Comparison of ENCODE assay signal across 20 cellular contexts in the genomic region with DNA sequence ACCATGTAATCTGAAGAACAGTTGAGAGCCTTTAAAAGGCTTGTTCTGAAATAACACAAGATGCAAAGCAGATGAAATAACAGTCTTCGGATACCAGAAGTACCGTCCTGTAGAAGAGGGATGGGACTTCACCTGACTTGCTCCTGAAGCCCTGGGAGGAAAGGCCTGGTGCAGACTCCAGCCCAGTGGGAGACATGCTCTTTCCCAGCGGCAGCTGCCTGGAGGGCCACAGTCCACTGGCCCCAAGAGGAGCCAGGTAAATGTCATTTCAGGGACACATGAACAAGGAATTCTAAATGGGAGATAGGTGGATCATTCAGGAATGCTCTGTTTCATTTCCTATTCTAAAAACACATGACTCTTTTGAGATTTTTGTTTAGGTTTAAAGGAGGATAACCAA. TPM values are rescaled to one million over a fixed set of nuclear protein-coding genes. Genes with fewer than 3 reads are reported as not detected.
DNase-seq lines count a peak whose midpoint lies in the region; ATAC-seq, FAIRE-seq and TF ChIP-seq lines count a peak whose summit lies in the region.
"Had no signal": no experiment of that assay in that cellular context is flagged by ENCODE, and none has a peak within 500 bp of the region (broad histone marks: within the 10 kb centered on the region; RNA-seq: fewer than 3 reads in every experiment).

No MANE protein-coding gene starts in this region.

- H3K36me3 ChIP-seq in breast epithelium: no peaks in the 10 kb centered on the region
- no peaks in the 10 kb centered on the region for H3K36me3 ChIP-seq in mammary epithelial cell (ENCODE audit: insufficient read depth, low read length)
- no peaks in the 10 kb centered on the region for H3K36me3 ChIP-seq in HepG2 (replicated peaks in 1 of 2; ENCODE audit: control insufficient read depth in 1 of 2, insufficient read depth in 2 of 2, low read length in 2 of 2)
- H3K36me3 ChIP-seq in gastrocnemius medialis: no peaks in the 10 kb centered on the region
- no peaks in the 10 kb centered on the region for H3K36me3 ChIP-seq in vagina
- H3K36me3 ChIP-seq: BLaER1 treated with 17β-estradiol and CSF1 and Interleukin-3, amounts not matched to agents 10 nM and 100 nM; heart left ventricle had no signal

- no peaks in the 10 kb centered on the region for H3K79me2 ChIP-seq in mammary epithelial cell (ENCODE audit: insufficient read depth, low read length)
- H3K79me2 ChIP-seq in HepG2 (ENCODE audit: insufficient read depth, low read length): no peaks in the 10 kb centered on the region

- ATAC-seq in HepG2 (no peak), gastrocnemius medialis (peak; percentile 10 to 52)
- ATAC-seq: activated naive CD8-positive, alpha-beta T cell treated with anti-CD3 and anti-CD28 coated beads, Interleukin-2, amount 50 U/mL, for 24 hours had no signal

- no peak overlapping the region for H3K4me3 Mint-ChIP-seq in Calu3 (ENCODE audit: low read depth, unreplicated experiment)
- H3K4me3 Mint-ChIP-seq in activated T-cell treated with anti-CD3 and anti-CD28 coated beads, Interleukin-2, amount 50 U/mL, for 24 hours: no peak overlapping the region
- H3K4me3 Mint-ChIP-seq: activated naive CD8-positive, alpha-beta T cell treated with anti-CD3 and anti-CD28 coated beads, Interleukin-2, amount 50 U/mL, for 24 hours; immature natural killer cell; type B pancreatic cell had no signal

- CTCF ChIA-PET in mammary epithelial cell (lab: Charles Lee; ENCODE audit: low non-redundant PET): no interaction called here
- CTCF ChIA-PET in HepG2 (lab: Yijun Ruan, JAX; ENCODE audit: low intra/inter-chr PET ratio, low total read pairs): no interaction called here
- CTCF ChIA-PET in Calu3 (lab: Charles Lee): no interaction called here

- H3K36me3 Mint-ChIP-seq in Calu3 (ENCODE audit: insufficient read depth, unreplicated experiment): no peaks in the 10 kb centered on the region
- H3K36me3 Mint-ChIP-seq in activated T-cell treated with anti-CD3 and anti-CD28 coated beads, Interleukin-2, amount 50 U/mL, for 24 hours (ENCODE audit: low read depth): no peaks in the 10 kb centered on the region
- H3K36me3 Mint-ChIP-seq: type B pancreatic cell had no signal

- H4K20me1 ChIP-seq in mammary epithelial cell (ENCODE audit: insufficient read depth, low read length) (no peaks in the 10 kb centered on the region), HepG2 (ENCODE audit: insufficient read depth, low read length) (no peaks in the 10 kb centered on the region)
- H4K20me1 ChIP-seq: BLaER1 treated with 17β-estradiol and CSF1 and Interleukin-3, amounts not matched to agents 10 nM and 100 nM had no signal

- dilution Hi-C loops in mammary epithelial cell (cut with HindIII; ENCODE audit: low sequenced_read_pairs): no loop called here

- BruUV-seq in mammary epithelial cell (replicated peaks; lab: Mats Ljungman, UMichigan): no TSS peak
- no TSS peak for BruUV-seq in HepG2 (replicated peaks; lab: Mats Ljungman, UMichigan)
- no TSS peak for BruUV-seq in Calu3 (replicated peaks; lab: Mats Ljungman, UMichigan)

- H3K4me3 ChIP-seq in breast epithelium (no peak overlapping the region), mammary epithelial cell (replicated peaks in 1 of 3; ENCODE audit: insufficient read depth in 1 of 3, low read depth in 2 of 3, low read length in 3 of 3) (no peak overlapping the region), HepG2 (replicated peaks in 1 of 3; ENCODE audit: insufficient read depth in 1 of 3, low read depth in 2 of 3, low read length in 3 of 3) (peak overlapping the region in 1 of 3 experiments; percentile 36; a peak in 2 of 6 replicates), gastrocnemius medialis (no peak overlapping the region), vagina (no peak overlapping the region)
- H3K4me3 ChIP-seq: BLaER1 treated with 17β-estradiol and CSF1 and Interleukin-3, amounts not matched to agents 10 nM and 100 nM; heart left ventricle; lung had no signal

- no peaks in the 10 kb centered on the region for H3K9me3 ChIP-seq in breast epithelium
- no peaks in the 10 kb centered on the region for H3K9me3 ChIP-seq in mammary epithelial cell (replicated peaks; ENCODE audit: insufficient read depth, low read length)
- no peaks in the 10 kb centered on the region for H3K9me3 ChIP-seq in HepG2 (ENCODE audit: low read length)
- no peaks in the 10 kb centered on the region for H3K9me3 ChIP-seq in gastrocnemius medialis
- no peaks in the 10 kb centered on the region for H3K9me3 ChIP-seq in vagina
- H3K9me3 ChIP-seq: heart left ventricle had no signal

- no peak for TF ChIP-seq POLR2A in breast epithelium (IDR thresholded peaks at IDR 0.05)
- TF ChIP-seq POLR2A in HepG2 (IDR thresholded peaks at IDR 0.05; ENCODE audit: insufficient read depth in 1 of 2, low read depth in 2 of 2, low read length in 2 of 2): no peak
- no peak for TF ChIP-seq POLR2A in gastrocnemius medialis (IDR thresholded peaks at IDR 0.05)
- no peak for TF ChIP-seq POLR2A in vagina (IDR thresholded peaks at IDR 0.05)

- H3K4me1 Mint-ChIP-seq in Calu3 (ENCODE audit: low read depth, unreplicated experiment): no peaks in the 10 kb centered on the region
- H3K4me1 Mint-ChIP-seq in activated T-cell treated with anti-CD3 and anti-CD28 coated beads, Interleukin-2, amount 50 U/mL, for 24 hours (ENCODE audit: low read depth): no peaks in the 10 kb centered on the region
- H3K4me1 Mint-ChIP-seq: activated naive CD8-positive, alpha-beta T cell treated with anti-CD3 and anti-CD28 coated beads, Interleukin-2, amount 50 U/mL, for 24 hours; immature natural killer cell had no signal

- in situ Hi-C loops in mammary epithelial cell (cut with MboI; ENCODE audit: low sequenced_read_pairs in 2 of 2) (loop anchor here in 1 of 2 donors (25.0 kb wide), 2 partner anchors 260 to 1060 kb away; a partner anchor contains a TSS), HepG2 (cut with HindIII; ENCODE audit: extremely low pct_ligation_motif_present, low pct_unique_long_range_greater_than_20kb) (loop anchor here (25.0 kb wide), 1 partner anchor 260 kb away; no protein-coding TSS in a partner anchor), gastrocnemius medialis (cut with MboI; ENCODE audit: low sequenced_read_pairs in 4 of 4) (no loop called here)

- no peaks in the 10 kb centered on the region for H3K27me3 Mint-ChIP-seq in Calu3 (ENCODE audit: unreplicated experiment)
- H3K27me3 Mint-ChIP-seq in activated T-cell treated with anti-CD3 and anti-CD28 coated beads, Interleukin-2, amount 50 U/mL, for 24 hours: no peaks in the 10 kb centered on the region
- H3K27me3 Mint-ChIP-seq: activated naive CD8-positive, alpha-beta T cell treated with anti-CD3 and anti-CD28 coated beads, Interleukin-2, amount 50 U/mL, for 24 hours; type B pancreatic cell had no signal

- H3K4me1 ChIP-seq in breast epithelium (no peaks in the 10 kb centered on the region), mammary epithelial cell (ENCODE audit: insufficient read depth, low read length) (no peaks in the 10 kb centered on the region), HepG2 (ENCODE audit: insufficient read depth, low read length) (peaks cover 49% of the 10 kb centered on the region), gastrocnemius medialis (peaks cover 4 to 13% of the 10 kb centered on the region in 2 donors), vagina (no peaks in the 10 kb centered on the region)

- H2AFZ ChIP-seq in mammary epithelial cell (ENCODE audit: low read depth, low read length) (no peak overlapping the region), HepG2 (ENCODE audit: low read length) (peak overlapping the region; percentile 69)

- TF ChIP-seq CTCF in breast epithelium (IDR thresholded peaks at IDR 0.05): no peak
- TF ChIP-seq CTCF in mammary epithelial cell (conservative IDR thresholded peaks at IDR 0.05 in 1 of 2, IDR thresholded peaks at IDR 0.05 in 1 of 2; ENCODE audit: extremely low read depth in 1 of 2, insufficient read depth in 1 of 2, low read depth in 1 of 2, low read length in 2 of 2): no peak
- TF ChIP-seq CTCF in HepG2 (CRISPR knock-in tag; IDR thresholded peaks at IDR 0.05): no peak
- TF ChIP-seq CTCF in gastrocnemius medialis (IDR thresholded peaks at IDR 0.05 in 4 of 5, conservative IDR thresholded peaks at IDR 0.05 in 1 of 5): no peak
- no peak for TF ChIP-seq CTCF in vagina (IDR thresholded peaks at IDR 0.05)
- TF ChIP-seq CTCF in Calu3 (IDR thresholded peaks at IDR 0.05; ENCODE audit: unreplicated experiment): no peak

- H3K9ac ChIP-seq in mammary epithelial cell (ENCODE audit: insufficient read depth, low read length) (no peak overlapping the region), HepG2 (ENCODE audit: insufficient read depth, low read depth, low read length) (no peak overlapping the region)
- H3K9ac ChIP-seq: BLaER1 treated with 17β-estradiol and CSF1 and Interleukin-3, amounts not matched to agents 10 nM and 100 nM had no signal

- intact Hi-C loops in breast epithelium (cut with DNase I; ENCODE audit: low total_unique reads) (no loop called here), mammary epithelial cell (cut with micrococcal nuclease) (no loop called here), HepG2 (cut with micrococcal nuclease; ENCODE audit: unreplicated experiment) (no loop called here), gastrocnemius medialis (cut with DNase I; ENCODE audit: low total_unique reads) (no loop called here), vagina (cut with DNase I) (no loop called here), Calu3 (cut with micrococcal nuclease; ENCODE audit: unreplicated experiment) (no loop called here)

- H3K4me2 ChIP-seq in mammary epithelial cell (ENCODE audit: insufficient read depth, low read depth, low read length) (no peak overlapping the region), HepG2 (ENCODE audit: low read depth, low read length) (peak overlapping the region; percentile 80)

- no peak for DNase-seq in breast epithelium (ENCODE audit: low spot score in 2 of 2)
- no peak for DNase-seq in mammary epithelial cell
- no peak for DNase-seq in HepG2 (ENCODE audit: low spot score)
- no peak for DNase-seq in gastrocnemius medialis
- no peak for DNase-seq in vagina (ENCODE audit: extremely low spot score in 2 of 2)
- no peak for DNase-seq in AG08395 (ENCODE audit: low spot score)
- no peak for DNase-seq in Calu3
- DNase-seq in activated T-cell treated with anti-CD3 and anti-CD28 coated beads, Interleukin-2, amount 50 U/mL, for 24 hours: no peak
- DNase-seq: 8988T; activated naive CD8-positive, alpha-beta T cell treated with anti-CD3 and anti-CD28 coated beads, Interleukin-2, amount 50 U/mL, for 24 hours; immature natural killer cell; NCI-H2107; SHP77 had no signal

- 100% methylated on average over 3 of the region's 3 CpGs for WGBS in mammary epithelial cell (ENCODE audit: low coverage, missing lambda C conversion rate)
- 71% methylated on average over 3 of the region's 3 CpGs for WGBS in HepG2 (ENCODE audit: low lambda C conversion rate)

- FAIRE-seq in HepG2 (lab: Jason Lieb, UNC): no peak
- FAIRE-seq: bronchial epithelial cell, H54, TTC549 had no signal

- POLR2A ChIA-PET in HepG2 (lab: Yijun Ruan, JAX): no interaction called here

- no peaks in the 10 kb centered on the region for H3K9me3 Mint-ChIP-seq in Calu3 (ENCODE audit: low read depth, unreplicated experiment)
- H3K9me3 Mint-ChIP-seq in activated T-cell treated with anti-CD3 and anti-CD28 coated beads, Interleukin-2, amount 50 U/mL, for 24 hours: no peaks in the 10 kb centered on the region
- H3K9me3 Mint-ChIP-seq: activated naive CD8-positive, alpha-beta T cell treated with anti-CD3 and anti-CD28 coated beads, Interleukin-2, amount 50 U/mL, for 24 hours had no signal

- TF ChIP-seq EP300 in HepG2 (IDR thresholded peaks at IDR 0.05; ENCODE audit: low read depth in 2 of 2, low read length in 2 of 2): no peak
- TF ChIP-seq EP300 in HepG2 (CRISPR knock-in tag; IDR thresholded peaks at IDR 0.05; ENCODE audit: borderline replicate concordance): no peak

- H3K27me3 ChIP-seq in breast epithelium (no peaks in the 10 kb centered on the region), mammary epithelial cell (ENCODE audit: insufficient read depth, low read length) (no peaks in the 10 kb centered on the region), HepG2 (ENCODE audit: control insufficient read depth in 1 of 2, insufficient read depth in 2 of 2, low read length in 2 of 2) (no peaks in the 10 kb centered on the region), gastrocnemius medialis (no peaks in the 10 kb centered on the region), vagina (no peaks in the 10 kb centered on the region)
- H3K27me3 ChIP-seq: BLaER1 treated with 17β-estradiol and CSF1 and Interleukin-3, amounts not matched to agents 10 nM and 100 nM; heart left ventricle had no signal

- H3K27ac Mint-ChIP-seq in Calu3 (ENCODE audit: unreplicated experiment): no peak overlapping the region
- H3K27ac Mint-ChIP-seq in activated T-cell treated with anti-CD3 and anti-CD28 coated beads, Interleukin-2, amount 50 U/mL, for 24 hours: no peak overlapping the region
- H3K27ac Mint-ChIP-seq: activated naive CD8-positive, alpha-beta T cell treated with anti-CD3 and anti-CD28 coated beads, Interleukin-2, amount 50 U/mL, for 24 hours; immature natural killer cell; type B pancreatic cell had no signal

- TF ChIP-seq RAD21 in HepG2 (CRISPR knock-in tag; IDR thresholded peaks at IDR 0.05): no peak

- H3K27ac ChIP-seq in breast epithelium (peak overlapping the region; percentile 39 to 48), mammary epithelial cell (ENCODE audit: insufficient read depth, low read depth, low read length) (no peak overlapping the region), HepG2 (ENCODE audit: extremely low read length, insufficient read depth, low read length) (peak overlapping the region; percentile 51), gastrocnemius medialis (peak overlapping the region; percentile 63 to 79 (median 68)), vagina (peak overlapping the region; percentile 64)
- H3K27ac ChIP-seq: BLaER1 treated with 17β-estradiol and CSF1 and Interleukin-3, amounts not matched to agents 10 nM and 100 nM had no signal

RNA-seq across cellular contexts. Expression of a gene that starts 22.6 kb away (rescaled TPM):
- total RNA-seq in breast epithelium (10 to 100 TPM in 2 of 3 donors, 1 to 10 TPM in 1; 9.8 to 14.7 (median 13.4) TPM), mammary epithelial cell (1 to 10 TPM; 2.3 to 4.5 TPM), HepG2 (2016; rRNA removed; fragmentation: Illumina TruSeq; extraction: Trizol) (2.5 and 2.8 TPM in 2 replicates), gastrocnemius medialis (1 to 10 TPM in 3 of 4 donors, under 1 TPM in 1; 0.66 to 4.7 (median 2.4) TPM), vagina (9.6 TPM), Calu3 (2022) (1.3 and 2.4 TPM in 2 replicates)
- polyA plus RNA-seq in mammary epithelial cell (8.2 TPM), HepG2 (2011; rRNA removed) (2.5 and 3.5 TPM in 2 replicates)
- polyA minus RNA-seq in mammary epithelial cell: 1.8 TPM
- 2.8 and 3.9 TPM in 2 replicates for total RNA-seq in HepG2 (2016; cell fraction: cytosol; rRNA removed; fragmentation: Illumina TruSeq; extraction: Trizol; ENCODE audit: low read depth)
- 3.0 and 3.3 TPM in 2 replicates for total RNA-seq in HepG2 (2016; cell fraction: insoluble cytoplasmic fraction; rRNA removed; fragmentation: Illumina TruSeq; extraction: Trizol)
- 3.8 and 5.4 TPM in 2 replicates for total RNA-seq in HepG2 (2016; cell fraction: membrane; rRNA removed; fragmentation: Illumina TruSeq; extraction: Trizol)
- 3.1 and 6.8 TPM in 2 replicates for total RNA-seq in HepG2 (2016; cell fraction: nucleus; rRNA removed; fragmentation: Illumina TruSeq; extraction: Trizol)
- 1.3 and 3.1 TPM in 2 replicates for polyA plus RNA-seq in HepG2 (2011; cell fraction: cytosol; rRNA removed)
- polyA plus RNA-seq in HepG2 (2011; cell fraction: nucleus; rRNA removed): 1.7 and 2.6 TPM in 2 replicates
- polyA plus RNA-seq in HepG2 (2012): 1.1 and 2.4 TPM in 2 replicates
- polyA plus RNA-seq in HepG2 (2016; cell fraction: cytosol; fragmentation: Illumina TruSeq; extraction: Trizol; ENCODE audit: low read depth): 2.0 and 2.7 TPM in 2 replicates
- polyA plus RNA-seq in HepG2 (2016; cell fraction: insoluble cytoplasmic fraction; fragmentation: Illumina TruSeq; extraction: Trizol; ENCODE audit: low read depth): 3.5 and 5.4 TPM in 2 replicates
- polyA plus RNA-seq in HepG2 (2016; cell fraction: membrane; fragmentation: Illumina TruSeq; extraction: Trizol; ENCODE audit: low read depth): 4.4 and 4.9 TPM in 2 replicates
- 3.1 and 4.3 TPM in 2 replicates for polyA plus RNA-seq in HepG2 (2016; cell fraction: nucleus; fragmentation: Illumina TruSeq; extraction: Trizol; ENCODE audit: insufficient read depth, low read depth)
- polyA minus RNA-seq in HepG2 (2011; rRNA and poly(A)+ RNA removed; ENCODE audit: low replicate concordance): 1.2 and 14.3 TPM in 2 replicates
- 1.5 and 2.1 TPM in 2 replicates for polyA minus RNA-seq in HepG2 (2011; cell fraction: cytosol; rRNA and poly(A)+ RNA removed)
- 5.8 and 9.4 TPM in 2 replicates for polyA minus RNA-seq in HepG2 (2011; cell fraction: nucleus; rRNA and poly(A)+ RNA removed)
